11 cellular contexts compared by ENCODE assay signal in the genomic region with DNA sequence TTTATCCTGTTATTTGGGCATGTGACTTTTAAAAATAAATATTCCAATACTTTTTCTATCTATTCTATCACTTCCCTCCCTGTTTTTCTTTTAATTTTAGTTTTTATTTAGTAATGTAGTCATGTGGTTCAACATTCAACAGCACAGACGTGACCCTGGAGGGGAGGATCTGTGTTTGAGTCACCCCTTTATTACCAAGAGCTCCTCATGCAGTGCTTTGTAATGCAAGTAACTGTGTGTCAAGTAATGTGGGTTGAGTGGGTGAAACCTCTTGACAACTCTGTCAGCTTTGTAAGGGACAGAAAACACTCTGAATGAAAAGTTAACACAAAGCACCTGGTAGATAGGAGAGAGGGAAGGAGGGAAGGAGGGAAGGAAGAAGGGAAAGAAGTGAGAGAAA.
DNase-seq lines count a peak whose midpoint lies in the region; ATAC-seq and TF ChIP-seq lines count a peak whose summit lies in the region.
"Had no signal": no experiment of that assay in that cellular context is flagged by ENCODE, and none has a peak within 500 bp of the region (broad histone marks: within the 10 kb centered on the region; RNA-seq: fewer than 3 reads in every experiment).

No MANE protein-coding gene starts in this region.

- no peaks in the 10 kb centered on the region for H3K4me1 ChIP-seq in BE2C
- H3K4me1 ChIP-seq: BLaER1 had no signal

- no peaks in the 10 kb centered on the region for H3K9me3 Mint-ChIP-seq in activated naive CD8-positive, alpha-beta T cell treated with anti-CD3 and anti-CD28 coated beads for 36 hours

- H3K27ac Mint-ChIP-seq in activated naive CD8-positive, alpha-beta T cell treated with anti-CD3 and anti-CD28 coated beads for 36 hours: no peak overlapping the region

- no peaks in the 10 kb centered on the region for H3K36me3 ChIP-seq in BE2C
- H3K36me3 ChIP-seq: BLaER1, stomach had no signal

- H3K27me3 ChIP-seq in BE2C: peaks cover 14% of the 10 kb centered on the region
- H3K27me3 ChIP-seq: BLaER1, stomach had no signal

- H3K4me3 ChIP-seq in BE2C (ENCODE audit: low read depth, low read length): no peak overlapping the region
- H3K4me3 ChIP-seq: BLaER1, stomach had no signal

- ATAC-seq in HG02885 (IDR thresholded peaks at IDR 0.05; ENCODE audit: poor library complexity, unreplicated experiment) (peak; percentile 76), GM18867 (IDR thresholded peaks at IDR 0.05; ENCODE audit: unreplicated experiment) (no peak), GM19324 (IDR thresholded peaks at IDR 0.05; ENCODE audit: low FRiP score, unreplicated experiment) (no peak)
- ATAC-seq in stimulated activated naive CD8-positive, alpha-beta T cell treated with anti-CD3 and anti-CD28 coated beads, Interleukin-15, Interleukin-2, amounts not matched to agents 100 U/mL and 50 U/mL, for 24 hours: peak; percentile 78

- peak; percentile 25 for DNase-seq in activated naive CD4-positive, alpha-beta T cell treated with Interleukin-2 at 50 U/mL for 16 hours
- no peak for DNase-seq in activated naive CD4-positive, alpha-beta T cell (lab: John Stamatoyannopoulos, UW)
- peak; percentile 14 for DNase-seq in activated naive CD8-positive, alpha-beta T cell treated with anti-CD3 and anti-CD28 coated beads for 36 hours
- DNase-seq in stimulated activated naive CD8-positive, alpha-beta T cell treated with anti-CD3 and anti-CD28 coated beads, Interleukin-15, Interleukin-2, amounts not matched to agents 100 U/mL and 50 U/mL, for 24 hours: no peak
- no peak for DNase-seq in BE2C
- DNase-seq: NK-92 treated with Interleukin-12 subunit alpha and Interleukin-12 subunit beta, amount 100 ng/mL, for 24 hours; stomach had no signal

- peaks cover 4% of the 10 kb centered on the region for H3K27me3 Mint-ChIP-seq in activated naive CD8-positive, alpha-beta T cell treated with anti-CD3 and anti-CD28 coated beads for 36 hours

- peaks cover 20% of the 10 kb centered on the region for H3K4me1 Mint-ChIP-seq in activated naive CD8-positive, alpha-beta T cell treated with anti-CD3 and anti-CD28 coated beads for 36 hours

- no peaks in the 10 kb centered on the region for H3K9me3 ChIP-seq in BE2C
- H3K9me3 ChIP-seq: BLaER1, stomach had no signal

- H3K36me3 Mint-ChIP-seq in activated naive CD8-positive, alpha-beta T cell treated with anti-CD3 and anti-CD28 coated beads for 36 hours: no peaks in the 10 kb centered on the region

- no peak overlapping the region for H3K4me3 Mint-ChIP-seq in activated naive CD8-positive, alpha-beta T cell treated with anti-CD3 and anti-CD28 coated beads for 36 hours

- TF ChIP-seq CTCF in BE2C (IDR thresholded peaks at IDR 0.05; ENCODE audit: low read depth, low read length): no peak

Comparison
In these comparisons a context has a peak if more than half of its experiments do, and no peak if none do; other contexts are left out.
1. DNase-seq: peak in activated naive CD4-positive, alpha-beta T cell treated with Interleukin-2 at 50 U/mL for 16 hours (single experiment) and activated naive CD8-positive, alpha-beta T cell treated with anti-CD3 and anti-CD28 coated beads for 36 hours (single experiment); none in activated naive CD4-positive, alpha-beta T cell (0 of 4), stimulated activated naive CD8-positive, alpha-beta T cell treated with anti-CD3 and anti-CD28 coated beads, Interleukin-15, Interleukin-2, amounts not matched to agents 100 U/mL and 50 U/mL, for 24 hours (single experiment) and BE2C (single experiment).
2. ATAC-seq: peak in HG02885 (single experiment) and stimulated activated naive CD8-positive, alpha-beta T cell treated with anti-CD3 and anti-CD28 coated beads, Interleukin-15, Interleukin-2, amounts not matched to agents 100 U/mL and 50 U/mL, for 24 hours (single experiment); none in GM18867 (single experiment) and GM19324 (single experiment).